11 cellular contexts compared by ENCODE assay signal in the genomic region with DNA sequence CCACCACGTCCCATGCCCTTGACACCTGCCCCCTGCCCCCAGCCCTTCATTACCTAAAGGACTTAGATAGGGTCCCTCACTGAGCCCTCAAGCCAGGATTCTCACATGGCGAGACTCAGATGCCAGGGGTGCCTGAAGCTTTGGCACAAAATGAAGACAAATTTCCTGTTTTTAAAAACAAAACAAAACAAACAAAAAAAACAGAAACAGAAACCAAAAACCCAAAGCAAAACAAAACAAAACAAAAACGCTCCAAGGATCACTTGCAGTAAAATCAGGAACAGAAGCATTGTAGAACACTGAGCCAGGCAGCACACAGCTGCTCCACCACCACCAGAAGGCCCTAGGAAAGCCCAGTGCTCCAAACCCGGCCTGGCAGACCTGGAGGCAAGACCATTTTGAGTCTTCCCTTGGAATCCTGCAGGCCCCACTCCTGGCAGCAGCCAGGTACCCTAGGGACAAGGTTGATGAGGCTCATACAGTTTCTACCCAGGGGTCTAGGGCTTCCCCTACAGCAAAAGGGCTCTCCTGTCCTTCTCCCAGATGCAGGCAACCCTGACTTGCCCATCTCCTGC. TPM values are rescaled to one million over a fixed set of nuclear protein-coding genes. Genes with fewer than 3 reads are reported as not detected.
DNase-seq lines count a peak whose midpoint lies in the region; ATAC-seq and FAIRE-seq lines count a peak whose summit lies in the region.
"Had no signal": no experiment of that assay in that cellular context is flagged by ENCODE, and none has a peak within 500 bp of the region (broad histone marks: within the 10 kb centered on the region; RNA-seq: fewer than 3 reads in every experiment).

No MANE protein-coding gene starts in this region.

- H3K4me1 Mint-ChIP-seq in effector memory CD8-positive, alpha-beta T cell (ENCODE audit: low read depth in 2 of 2), result peaks cover 26 to 40% of the 10 kb centered on the region in 2 donors

- H3K36me3 ChIP-seq in SJCRH30 (peaks cover 13% of the 10 kb centered on the region; the same call in 1 of the 2 replicates), small intestine (ENCODE audit: control insufficient read depth in 2 of 2, insufficient read depth in 2 of 2, low read length in 2 of 2) (no peaks in the 10 kb centered on the region)

- peaks cover 6% of the 10 kb centered on the region for H3K36me3 Mint-ChIP-seq in effector memory CD8-positive, alpha-beta T cell (ENCODE audit: insufficient read depth)

- DNase-seq in D341Med (ENCODE audit: low spot score) (peak; percentile 20), SJCRH30 (no peak), small intestine (no peak), SHP77 treated with DMSO at 0.1 percent for 48 hours (lab: John Stamatoyannopoulos, UW) (no peak), NCI-H446 treated with DMSO at 0.1 percent for 48 hours (lab: John Stamatoyannopoulos, UW) (no peak)
- no peak for DNase-seq in effector memory CD8-positive, alpha-beta T cell
- DNase-seq: naive thymus-derived CD8-positive, alpha-beta T cell; NCI-H2107; stimulated activated naive CD8-positive, alpha-beta T cell treated with anti-CD3 and anti-CD28 coated beads, Interleukin-15, amount 100 ng/mL, for 72 hours had no signal

- H3K27ac ChIP-seq in SJCRH30, result peak overlapping the region; percentile 83; the same call in 1 of the 2 replicates
- H3K27ac ChIP-seq in small intestine (ENCODE audit: low read depth in 1 of 2, low read length in 1 of 2), result peak overlapping the region; percentile 51 to 80

- H3K4me3 ChIP-seq in SJCRH30, result no peak overlapping the region
- H3K4me3 ChIP-seq in small intestine (ENCODE audit: low read depth in 1 of 2, low read length in 2 of 2), result no peak overlapping the region

- ATAC-seq in effector memory CD8-positive, alpha-beta T cell (replicated peaks), result no peak
- ATAC-seq in GM21576 (IDR thresholded peaks at IDR 0.05; ENCODE audit: unreplicated experiment) (no peak), HG02678 (IDR thresholded peaks at IDR 0.05; ENCODE audit: unreplicated experiment) (no peak)
- ATAC-seq: naive thymus-derived CD8-positive, alpha-beta T cell; stimulated activated naive CD8-positive, alpha-beta T cell treated with anti-CD3 and anti-CD28 coated beads, Interleukin-15, amount 100 ng/mL, for 72 hours had no signal

- 35 to 40% (median 40%) methylated on average over 4 of the region's 4 CpGs for WGBS in small intestine, 3 donors

- FAIRE-seq in small intestine (lab: Jason Lieb, UNC), result no peak

- H3K9me3 ChIP-seq in SJCRH30 (replicated peaks) (no peaks in the 10 kb centered on the region), small intestine (ENCODE audit: control insufficient read depth, low read depth) (no peaks in the 10 kb centered on the region)

- H3K27me3 Mint-ChIP-seq in effector memory CD8-positive, alpha-beta T cell, result no peaks in the 10 kb centered on the region
- H3K27me3 Mint-ChIP-seq: naive thymus-derived CD8-positive, alpha-beta T cell; stimulated activated naive CD8-positive, alpha-beta T cell treated with anti-CD3 and anti-CD28 coated beads, Interleukin-15, amount 100 ng/mL, for 72 hours had no signal

- H3K4me1 ChIP-seq in SJCRH30 (peaks cover 79% of the 10 kb centered on the region), small intestine (ENCODE audit: control insufficient read depth in 2 of 2, insufficient read depth in 1 of 2, low read depth in 1 of 2, low read length in 1 of 2) (peaks cover 33 to 42% of the 10 kb centered on the region in 2 donors)

- H3K27ac Mint-ChIP-seq in effector memory CD8-positive, alpha-beta T cell, result peak overlapping the region; percentile 93

- H3K27me3 ChIP-seq in SJCRH30, result no peaks in the 10 kb centered on the region
- no peaks in the 10 kb centered on the region for H3K27me3 ChIP-seq in small intestine (ENCODE audit: control insufficient read depth in 2 of 2, insufficient read depth in 2 of 2, low read length in 2 of 2)

- H3K9me3 Mint-ChIP-seq in effector memory CD8-positive, alpha-beta T cell, result no peaks in the 10 kb centered on the region
- H3K9me3 Mint-ChIP-seq: naive thymus-derived CD8-positive, alpha-beta T cell; stimulated activated naive CD8-positive, alpha-beta T cell treated with anti-CD3 and anti-CD28 coated beads, Interleukin-15, amount 100 ng/mL, for 72 hours had no signal

- H3K4me3 Mint-ChIP-seq in effector memory CD8-positive, alpha-beta T cell, result peak overlapping the region; percentile 37 to 71
- H3K4me3 Mint-ChIP-seq: naive thymus-derived CD8-positive, alpha-beta T cell; stimulated activated naive CD8-positive, alpha-beta T cell treated with anti-CD3 and anti-CD28 coated beads, Interleukin-15, amount 100 ng/mL, for 72 hours had no signal

RNA-seq across cellular contexts. Expression of a gene that starts 20.8 kb away (rescaled TPM):
- 86.9 and 91.9 TPM in 2 replicates for total RNA-seq in SJCRH30 (2014; rRNA removed; shearing (Covaris generic))
- 10 to 100 TPM; 42.9 to 66.9 (median 61.9) TPM for polyA plus RNA-seq in small intestine
